In the genomic region with DNA sequence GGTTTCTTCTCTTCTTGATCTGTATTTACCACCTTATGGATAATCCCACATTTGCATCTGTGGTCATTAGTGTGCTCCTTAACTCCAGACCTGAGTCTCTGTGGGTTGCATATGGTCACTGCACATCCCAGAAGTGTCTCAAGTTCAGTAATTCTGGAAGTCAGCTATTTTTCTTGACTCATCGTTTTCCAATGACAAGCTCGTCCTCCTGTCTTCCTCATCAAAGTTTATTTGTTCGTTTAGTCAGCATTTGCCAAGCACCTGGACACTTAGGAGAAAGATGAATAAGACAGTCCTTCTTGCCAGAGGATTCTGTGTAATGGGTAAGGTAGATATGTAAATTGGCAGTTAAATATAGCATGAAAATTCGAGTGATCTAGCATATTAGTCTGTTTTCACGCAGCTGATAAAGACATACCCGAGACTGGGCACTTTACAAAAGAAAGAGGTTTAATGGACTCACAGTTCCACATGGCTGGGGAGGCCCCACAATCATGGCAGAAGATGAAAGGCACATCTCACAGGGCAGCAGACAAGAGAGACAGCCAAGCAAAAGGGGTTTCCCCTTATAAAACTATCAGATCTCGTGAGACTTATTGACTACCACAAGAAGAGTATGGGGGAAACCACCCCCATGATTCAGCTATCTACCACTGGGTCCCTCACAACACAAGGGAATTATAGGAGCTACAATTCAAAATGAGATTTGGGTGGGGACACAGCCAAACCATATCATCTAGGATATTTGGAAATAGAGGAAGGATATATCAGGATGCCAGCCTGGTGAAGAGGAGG, we compare ENCODE assay signal across 18 cellular contexts. TPM values are rescaled to one million over a fixed set of nuclear protein-coding genes. Genes with fewer than 3 reads are reported as not detected.
A peak's percentile ranks its signal among the peaks of the same experiment; 100 is the strongest.
DNase-seq lines count a peak whose midpoint lies in the region; ATAC-seq and TF ChIP-seq lines count a peak whose summit lies in the region.
"Had no signal": no experiment of that assay in that cellular context is flagged by ENCODE, and none has a peak within 500 bp of the region (broad histone marks: within the 10 kb centered on the region; RNA-seq: fewer than 3 reads in every experiment).

No MANE protein-coding gene starts in this region.

- H3K27me3 Mint-ChIP-seq in activated CD8-positive, alpha-beta T cell treated with anti-CD3 and anti-CD28 coated beads for 36 hours = no peaks in the 10 kb centered on the region
- H3K27me3 Mint-ChIP-seq in activated CD8-positive, alpha-beta T cell treated with anti-CD3 and anti-CD28 coated beads, Interleukin-2, amount 10 ng/mL, durations not matched to agents 7 days and 5 days (ENCODE audit: low read depth) = no peaks in the 10 kb centered on the region
- H3K27me3 Mint-ChIP-seq in CD4-positive, alpha-beta memory T cell = no peaks in the 10 kb centered on the region
- H3K27me3 Mint-ChIP-seq in T-helper 17 cell = no peaks in the 10 kb centered on the region
- H3K27me3 Mint-ChIP-seq in effector memory CD8-positive, alpha-beta T cell = no peaks in the 10 kb centered on the region

- H3K9me3 ChIP-seq in CD4-positive, alpha-beta memory T cell (ENCODE audit: control insufficient read depth in 1 of 2, low read length in 2 of 2) = no peaks in the 10 kb centered on the region
- H3K9me3 ChIP-seq in T-helper 17 cell (ENCODE audit: control insufficient read depth, low read length, poor library complexity, severe bottlenecking) (peaks cover 3% of the 10 kb centered on the region), suprapubic skin (no peaks in the 10 kb centered on the region)

- POLR2A ChIA-PET in activated CD8-positive, alpha-beta T cell treated with anti-CD3 and anti-CD28 coated beads for 36 hours (lab: Charles Lee) = interaction anchor here (1.4 to 1.9 kb wide), 2 partner anchors 10 to 16 kb away, joined by 3 to 6 read pairs; no protein-coding TSS in a partner anchor
- POLR2A ChIA-PET in activated CD8-positive, alpha-beta T cell treated with anti-CD3 and anti-CD28 coated beads, Interleukin-2, amount 10 ng/mL, durations not matched to agents 7 days and 5 days (lab: Charles Lee) = no interaction called here
- POLR2A ChIA-PET in CD4-positive, alpha-beta memory T cell (lab: Charles Lee; ENCODE audit: partially characterized antibody) = interaction anchor here (0.7 kb wide), 1 partner anchor 12 kb away, joined by 4 read pairs; no protein-coding TSS in a partner anchor

- no peak overlapping the region for H3K27ac ChIP-seq in CD4-positive, alpha-beta memory T cell (ENCODE audit: low read depth, low read length)
- no peak overlapping the region for H3K27ac ChIP-seq in suprapubic skin
- H3K27ac ChIP-seq: HL-60 had no signal

- CTCF ChIA-PET in activated CD8-positive, alpha-beta T cell treated with anti-CD3 and anti-CD28 coated beads for 36 hours (lab: Charles Lee) = interaction anchor here (0.8 to 3.2 kb wide), 3 partner anchors 10 to 81 kb away, joined by 3 to 14 read pairs (median 3); a partner anchor contains a TSS
- CTCF ChIA-PET in activated CD8-positive, alpha-beta T cell treated with anti-CD3 and anti-CD28 coated beads, Interleukin-2, amount 10 ng/mL, durations not matched to agents 7 days and 5 days (lab: Charles Lee) = no interaction called here
- CTCF ChIA-PET in CD4-positive, alpha-beta memory T cell (lab: Charles Lee; ENCODE audit: partially characterized antibody) = interaction anchor here (1.0 to 1.2 kb wide), 3 partner anchors 8 to 226 kb away, joined by 3 read pairs; no protein-coding TSS in a partner anchor

- H3K36me3 Mint-ChIP-seq in activated CD8-positive, alpha-beta T cell treated with anti-CD3 and anti-CD28 coated beads for 36 hours (ENCODE audit: low read depth) = peaks cover 65% of the 10 kb centered on the region
- H3K36me3 Mint-ChIP-seq in activated CD8-positive, alpha-beta T cell treated with anti-CD3 and anti-CD28 coated beads, Interleukin-2, amount 10 ng/mL, durations not matched to agents 7 days and 5 days (ENCODE audit: low read depth) = peaks cover 62% of the 10 kb centered on the region
- H3K36me3 Mint-ChIP-seq in CD4-positive, alpha-beta memory T cell = peaks cover 70 to 90% of the 10 kb centered on the region in 2 donors
- H3K36me3 Mint-ChIP-seq in T-helper 17 cell (ENCODE audit: low read depth) = peaks cover 15% of the 10 kb centered on the region
- H3K36me3 Mint-ChIP-seq in effector memory CD8-positive, alpha-beta T cell (ENCODE audit: insufficient read depth) = peaks cover 44% of the 10 kb centered on the region

- peak; percentile 28 for DNase-seq in activated CD8-positive, alpha-beta T cell treated with anti-CD3 and anti-CD28 coated beads for 36 hours
- DNase-seq in activated CD8-positive, alpha-beta T cell treated with anti-CD3 and anti-CD28 coated beads, Interleukin-2, amount 10 ng/mL, durations not matched to agents 7 days and 5 days = no peak
- DNase-seq in CD4-positive, alpha-beta memory T cell = no peak
- no peak for DNase-seq in T-helper 17 cell
- no peak for DNase-seq in effector memory CD8-positive, alpha-beta T cell
- no peak for DNase-seq in dermis blood vessel endothelial cell
- DNase-seq in stimulated activated CD4-positive, alpha-beta T cell treated with anti-CD3 and anti-CD28 coated beads, Interleukin-2, amount 100 ng/mL, for 24 hours = no peak
- DNase-seq in suprapubic skin (ENCODE audit: low spot score in 2 of 2) = no peak
- DNase-seq: ACHN, AML-193, COR-L47, GF-D8, GOT3, KG1, NCI-H1436, NCI-H2029 had no signal

- no peak for TF ChIP-seq EP300 in suprapubic skin (IDR thresholded peaks at IDR 0.05)

- TF ChIP-seq CTCF in activated CD8-positive, alpha-beta T cell treated with anti-CD3 and anti-CD28 coated beads for 36 hours (IDR thresholded peaks at IDR 0.05) = no peak
- TF ChIP-seq CTCF in suprapubic skin (IDR thresholded peaks at IDR 0.05) = no peak

- peak overlapping the region; percentile 61 for H3K27ac Mint-ChIP-seq in activated CD8-positive, alpha-beta T cell treated with anti-CD3 and anti-CD28 coated beads for 36 hours
- no peak overlapping the region for H3K27ac Mint-ChIP-seq in activated CD8-positive, alpha-beta T cell treated with anti-CD3 and anti-CD28 coated beads, Interleukin-2, amount 10 ng/mL, durations not matched to agents 7 days and 5 days
- H3K27ac Mint-ChIP-seq in CD4-positive, alpha-beta memory T cell = peak overlapping the region in 5 of 7 donors; percentile 27 to 76 (median 52)
- peak overlapping the region; percentile 69 for H3K27ac Mint-ChIP-seq in T-helper 17 cell
- H3K27ac Mint-ChIP-seq in effector memory CD8-positive, alpha-beta T cell = peak overlapping the region; percentile 68 to 76

- H3K9me3 Mint-ChIP-seq in activated CD8-positive, alpha-beta T cell treated with anti-CD3 and anti-CD28 coated beads for 36 hours = peaks cover 11% of the 10 kb centered on the region
- H3K9me3 Mint-ChIP-seq in activated CD8-positive, alpha-beta T cell treated with anti-CD3 and anti-CD28 coated beads, Interleukin-2, amount 10 ng/mL, durations not matched to agents 7 days and 5 days (ENCODE audit: insufficient read depth) = peaks cover 5% of the 10 kb centered on the region
- peaks cover 0 to 10% (median 7%) of the 10 kb centered on the region in 8 donors for H3K9me3 Mint-ChIP-seq in CD4-positive, alpha-beta memory T cell
- peaks cover 2 to 7% of the 10 kb centered on the region in 2 donors for H3K9me3 Mint-ChIP-seq in effector memory CD8-positive, alpha-beta T cell

- no peaks in the 10 kb centered on the region for H3K4me1 ChIP-seq in CD4-positive, alpha-beta memory T cell (ENCODE audit: insufficient read depth, low read length)
- H3K4me1 ChIP-seq in suprapubic skin = no peaks in the 10 kb centered on the region

- peaks cover 21% of the 10 kb centered on the region for H3K4me1 Mint-ChIP-seq in activated CD8-positive, alpha-beta T cell treated with anti-CD3 and anti-CD28 coated beads for 36 hours (ENCODE audit: low read depth)
- peaks cover 2% of the 10 kb centered on the region for H3K4me1 Mint-ChIP-seq in activated CD8-positive, alpha-beta T cell treated with anti-CD3 and anti-CD28 coated beads, Interleukin-2, amount 10 ng/mL, durations not matched to agents 7 days and 5 days (ENCODE audit: low read depth)
- H3K4me1 Mint-ChIP-seq in CD4-positive, alpha-beta memory T cell = peaks cover 4 to 13% (median 10%) of the 10 kb centered on the region in 4 donors
- H3K4me1 Mint-ChIP-seq in T-helper 17 cell = peaks cover 16% of the 10 kb centered on the region
- peaks cover 1 to 5% of the 10 kb centered on the region in 2 donors for H3K4me1 Mint-ChIP-seq in effector memory CD8-positive, alpha-beta T cell (ENCODE audit: low read depth in 2 of 2)
- H3K4me1 Mint-ChIP-seq: CD14-positive monocyte had no signal

- intact Hi-C loops in activated CD8-positive, alpha-beta T cell treated with anti-CD3 and anti-CD28 coated beads for 36 hours (cut with micrococcal nuclease) = loop anchor here (5.0 kb wide), 1 partner anchor 87 kb away; no protein-coding TSS in a partner anchor
- intact Hi-C loops in CD4-positive, alpha-beta memory T cell (cut with micrococcal nuclease) = loop anchor here (5.0 kb wide), 1 partner anchor 622 kb away; no protein-coding TSS in a partner anchor

- ATAC-seq in activated CD8-positive, alpha-beta T cell treated with anti-CD3 and anti-CD28 coated beads for 36 hours = peak; percentile 61
- no peak for ATAC-seq in activated CD8-positive, alpha-beta T cell treated with anti-CD3 and anti-CD28 coated beads, Interleukin-2, amount 10 ng/mL, durations not matched to agents 7 days and 5 days
- peak; percentile 40 for ATAC-seq in T-helper 17 cell
- no peak for ATAC-seq in effector memory CD8-positive, alpha-beta T cell (replicated peaks)

- H3K36me3 ChIP-seq in CD4-positive, alpha-beta memory T cell (ENCODE audit: insufficient read depth, low read length) = peaks cover 44% of the 10 kb centered on the region
- H3K36me3 ChIP-seq in suprapubic skin = peaks cover 93% of the 10 kb centered on the region

- H3K27me3 ChIP-seq in CD4-positive, alpha-beta memory T cell (ENCODE audit: insufficient read depth, low read length) = no peaks in the 10 kb centered on the region
- no peaks in the 10 kb centered on the region for H3K27me3 ChIP-seq in suprapubic skin

- TF ChIP-seq POLR2A in suprapubic skin (IDR thresholded peaks at IDR 0.05) = no peak

- no peak overlapping the region for H3K4me3 Mint-ChIP-seq in activated CD8-positive, alpha-beta T cell treated with anti-CD3 and anti-CD28 coated beads for 36 hours
- H3K4me3 Mint-ChIP-seq in activated CD8-positive, alpha-beta T cell treated with anti-CD3 and anti-CD28 coated beads, Interleukin-2, amount 10 ng/mL, durations not matched to agents 7 days and 5 days = no peak overlapping the region
- H3K4me3 Mint-ChIP-seq in CD4-positive, alpha-beta memory T cell = no peak overlapping the region
- H3K4me3 Mint-ChIP-seq in T-helper 17 cell = no peak overlapping the region
- H3K4me3 Mint-ChIP-seq in effector memory CD8-positive, alpha-beta T cell = no peak overlapping the region
- H3K4me3 Mint-ChIP-seq: CD14-positive monocyte had no signal

- H3K4me3 ChIP-seq in CD4-positive, alpha-beta memory T cell (ENCODE audit: low read length in 2 of 2) = no peak overlapping the region
- H3K4me3 ChIP-seq in suprapubic skin = no peak overlapping the region

- 90% methylated on average over 7 of the region's 7 CpGs for WGBS in suprapubic skin

RNA-seq across cellular contexts. Expression of a gene that starts 19.4 kb away (rescaled TPM):
- 10 to 100 TPM; 32.8 to 33.7 TPM for total RNA-seq in activated CD8-positive, alpha-beta T cell treated with anti-CD3 and anti-CD28 coated beads for 36 hours
- total RNA-seq in activated CD8-positive, alpha-beta T cell treated with anti-CD3 and anti-CD28 coated beads, Interleukin-2, amount 10 ng/mL, durations not matched to agents 7 days and 5 days = 10 to 100 TPM; 20.2 to 20.8 TPM
- total RNA-seq in CD4-positive, alpha-beta memory T cell = 10 to 100 TPM; 23.0 to 23.4 TPM
- 10 to 100 TPM; 23.6 to 26.2 TPM for polyA plus RNA-seq in CD4-positive, alpha-beta memory T cell
- 10 to 100 TPM; 21.0 to 27.8 TPM for total RNA-seq in T-helper 17 cell
- total RNA-seq in dermis blood vessel endothelial cell = 43.1 and 51.3 TPM in 2 replicates
- total RNA-seq in suprapubic skin = 10 to 100 TPM; 23.0 to 45.1 (median 28.5) TPM

RNA-seq across cellular contexts. Expression of a gene that starts 19.6 kb away (rescaled TPM):
- total RNA-seq in activated CD8-positive, alpha-beta T cell treated with anti-CD3 and anti-CD28 coated beads for 36 hours = under 1 TPM; 0.56 to 0.92 TPM
- under 1 TPM; 0.55 to 0.57 TPM for total RNA-seq in activated CD8-positive, alpha-beta T cell treated with anti-CD3 and anti-CD28 coated beads, Interleukin-2, amount 10 ng/mL, durations not matched to agents 7 days and 5 days
- total RNA-seq in CD4-positive, alpha-beta memory T cell = under 1 TPM in 1 of 2 experiments, not detected in 1; 0.17 TPM
- under 1 TPM in 1 of 2 donors, not detected in 1; 0.44 TPM for polyA plus RNA-seq in CD4-positive, alpha-beta memory T cell
- not detected for total RNA-seq in T-helper 17 cell
- total RNA-seq in dermis blood vessel endothelial cell = 0.33 TPM in 1 of 2 replicates, not detected in the other
- 1 to 10 TPM in 2 of 4 donors, under 1 TPM in 2; 0.26 to 2.3 (median 1.5) TPM for total RNA-seq in suprapubic skin
- polyA plus RNA-seq: CD14-positive monocyte had no signal

Comparison
In these comparisons a context has a peak if more than half of its experiments do, and no peak if none do; other contexts are left out.
1. ATAC-seq: peak in activated CD8-positive, alpha-beta T cell treated with anti-CD3 and anti-CD28 coated beads for 36 hours (single experiment) and T-helper 17 cell (single experiment); none in activated CD8-positive, alpha-beta T cell treated with anti-CD3 and anti-CD28 coated beads, Interleukin-2, amount 10 ng/mL, durations not matched to agents 7 days and 5 days (single experiment) and effector memory CD8-positive, alpha-beta T cell (single experiment).